Comparison of ENCODE assay signal across 10 cellular contexts in genomic region chr7:1502845-1503244, GRCh38. TPM values are rescaled to one million over a fixed set of nuclear protein-coding genes. Genes with fewer than 3 reads are reported as not detected.
DNase-seq lines count a peak whose midpoint lies in the region; ATAC-seq, FAIRE-seq and TF ChIP-seq lines count a peak whose summit lies in the region.
"Had no signal": no experiment of that assay in that cellular context is flagged by ENCODE, and none has a peak within 500 bp of the region (broad histone marks: within the 10 kb centered on the region; RNA-seq: fewer than 3 reads in every experiment).

No MANE protein-coding gene starts in this region.

- H3K36me3 ChIP-seq in HUES6 (ENCODE audit: control insufficient read depth, insufficient read depth, low read length) (peaks cover 45% of the 10 kb centered on the region), bronchial epithelial cell (ENCODE audit: control insufficient read depth, insufficient read depth, low read length) (peaks cover 19% of the 10 kb centered on the region), muscle layer of colon (ENCODE audit: insufficient read depth, low read length) (peaks cover 34% of the 10 kb centered on the region)

- CTCF ChIA-PET in AG04450 (lab: Charles Lee): no interaction called here

- H3K27ac ChIP-seq in AG04450 (ENCODE audit: low read depth, low read length) (no peak overlapping the region), HUES6 (ENCODE audit: low read depth, low read length) (no peak overlapping the region), muscle layer of colon (ENCODE audit: low read depth, low read length) (no peak overlapping the region)
- H3K27ac ChIP-seq: epithelial cell of prostate had no signal

- peak overlapping the region; percentile 90 for H3K9ac ChIP-seq in HUES6 (ENCODE audit: low read length)
- peak overlapping the region; percentile 27 for H3K9ac ChIP-seq in muscle layer of colon (ENCODE audit: low read length)

- DNase-seq in AG04450 (ENCODE audit: low read depth, low spot score): no peak
- DNase-seq in bronchial epithelial cell (ENCODE audit: low read depth): no peak
- no peak for DNase-seq in NCI-H128 (lab: John Stamatoyannopoulos, UW; ENCODE audit: unreplicated experiment)
- no peak for DNase-seq in KG1 (lab: John Stamatoyannopoulos, UW)
- DNase-seq: SW 1271 had no signal

- ATAC-seq in HG03095 (IDR thresholded peaks at IDR 0.05; ENCODE audit: unreplicated experiment): no peak
- no peak for ATAC-seq in GM21723 (IDR thresholded peaks at IDR 0.05; ENCODE audit: unreplicated experiment)

- H3K4me3 ChIP-seq in AG04450 (ENCODE audit: low read depth, low read length) (peak overlapping the region; percentile 84), HUES6 (ENCODE audit: low read depth, low read length) (peak overlapping the region; percentile 98), bronchial epithelial cell (ENCODE audit: low read depth, low read length) (peak overlapping the region; percentile 97), muscle layer of colon (ENCODE audit: low read depth in 1 of 2, low read length in 2 of 2) (peak overlapping the region in 1 of 2 donors; percentile 90)

- POLR2A ChIA-PET in AG04450 (lab: Yijun Ruan, JAX): no interaction called here

- TF ChIP-seq CTCF in AG04450 (IDR thresholded peaks at IDR 0.05; ENCODE audit: low read depth, low read length) (no peak), bronchial epithelial cell (IDR thresholded peaks at IDR 0.05; ENCODE audit: insufficient read depth, low read length, severe bottlenecking) (no peak)

- H3K9me3 ChIP-seq in AG04450 (ENCODE audit: control insufficient read depth, insufficient read depth, low read length) (no peaks in the 10 kb centered on the region), HUES6 (ENCODE audit: control insufficient read depth, insufficient read depth, low read depth, low read length) (no peaks in the 10 kb centered on the region), muscle layer of colon (ENCODE audit: low read length) (no peaks in the 10 kb centered on the region)

- no peak for FAIRE-seq in bronchial epithelial cell (lab: Jason Lieb, UNC)

- H3K27me3 ChIP-seq in AG04450 (ENCODE audit: control insufficient read depth, insufficient read depth, low read length) (no peaks in the 10 kb centered on the region), HUES6 (ENCODE audit: control insufficient read depth, insufficient read depth, low read length) (no peaks in the 10 kb centered on the region), bronchial epithelial cell (ENCODE audit: control insufficient read depth, insufficient read depth, low read length) (no peaks in the 10 kb centered on the region), muscle layer of colon (ENCODE audit: control insufficient read depth in 1 of 2, insufficient read depth in 2 of 2, low read length in 2 of 2) (no peaks in the 10 kb centered on the region)

- H3K4me1 ChIP-seq in HUES6 (ENCODE audit: control insufficient read depth, insufficient read depth, low read length) (peaks cover 6% of the 10 kb centered on the region; the same call in 1 of the 2 replicates), muscle layer of colon (ENCODE audit: insufficient read depth, low read length) (peaks cover 20% of the 10 kb centered on the region)

RNA-seq across cellular contexts. Expression of gene INTS1, which starts 1.3 kb away (rescaled TPM):
- polyA plus RNA-seq in AG04450 (2011; rRNA removed): 9.0 and 13.1 TPM in 2 replicates
- 24.2 and 31.0 TPM in 2 replicates for polyA minus RNA-seq in AG04450 (2011; rRNA and poly(A)+ RNA removed)
- total RNA-seq in bronchial epithelial cell: 18.7 and 21.6 TPM in 2 replicates

RNA-seq across cellular contexts. Expression of gene MAFK, which starts 27.7 kb away (rescaled TPM):
- polyA plus RNA-seq in AG04450 (2011; rRNA removed): 4.5 and 8.3 TPM in 2 replicates
- polyA minus RNA-seq in AG04450 (2011; rRNA and poly(A)+ RNA removed): 4.2 and 4.8 TPM in 2 replicates
- total RNA-seq in bronchial epithelial cell: 21.8 and 28.7 TPM in 2 replicates

RNA-seq across cellular contexts. Expression of gene MICALL2, which starts 43.6 kb away (rescaled TPM):
- polyA plus RNA-seq in AG04450 (2011; rRNA removed): 8.5 and 9.6 TPM in 2 replicates
- 7.3 and 10.3 TPM in 2 replicates for polyA minus RNA-seq in AG04450 (2011; rRNA and poly(A)+ RNA removed)
- 13.7 and 14.2 TPM in 2 replicates for total RNA-seq in bronchial epithelial cell

RNA-seq across cellular contexts. Expression of gene TMEM184A, which starts 53.2 kb away (rescaled TPM):
- polyA plus RNA-seq in AG04450 (2011; rRNA removed): 0.36 and 0.56 TPM in 2 replicates
- polyA minus RNA-seq in AG04450 (2011; rRNA and poly(A)+ RNA removed): 0.23 and 0.91 TPM in 2 replicates
- total RNA-seq in bronchial epithelial cell: 9.0 and 43.8 TPM in 2 replicates
